8 cellular contexts compared by ENCODE assay signal in genomic region chr14:64914237-64914971, GRCh38. TPM values are rescaled to one million over a fixed set of nuclear protein-coding genes. Genes with fewer than 3 reads are reported as not detected.
DNase-seq lines count a peak whose midpoint lies in the region; ATAC-seq and TF ChIP-seq lines count a peak whose summit lies in the region.

Gene CHURC1, plus strand, starts transcription at chr14:64914455. Its CDS starts 41 bp downstream, at chr14:64914496.

- H4K91ac ChIP-seq in IMR-90 (ENCODE audit: insufficient read depth, low read depth, low read length) = peak within 1 kb of the TSS; percentile 56

- no peak within 1 kb of the TSS for H2BK20ac ChIP-seq in IMR-90 (ENCODE audit: low read depth, low read length)

- peak within 1 kb of the TSS; percentile 67 for H2AK5ac ChIP-seq in IMR-90 (ENCODE audit: low read depth, low read length)

- peak within 1 kb of the TSS; percentile 77 for H3K9ac ChIP-seq in IMR-90 (ENCODE audit: low read depth, low read length)

- CTCF ChIA-PET in IMR-90 (lab: Yijun Ruan, JAX) = no interaction called here

- peak within 1 kb of the TSS; percentile 38; the same call in 1 of the 2 replicates for H2BK120ac ChIP-seq in IMR-90 (ENCODE audit: low read depth, low read length)

- H4K5ac ChIP-seq in IMR-90 (ENCODE audit: low read depth, low read length) = peak within 1 kb of the TSS; percentile 51

- intact Hi-C loops in IMR-90 (cut with micrococcal nuclease) = loop anchor here (5.0 kb wide), 1 partner anchor 68 kb away; no protein-coding TSS in a partner anchor

- H3K18ac ChIP-seq in IMR-90 (ENCODE audit: low read depth, low read length) = peak within 1 kb of the TSS; percentile 44

- BruUV-seq in IMR-90 (replicated peaks; lab: Mats Ljungman, UMichigan) = no TSS peak

- H4K8ac ChIP-seq in IMR-90 (ENCODE audit: low read depth in 2 of 2, low read length in 2 of 2) = peak within 1 kb of the TSS; percentile 68 to 87

- peak within 1 kb of the TSS; percentile 85 for H3K23ac ChIP-seq in IMR-90 (ENCODE audit: low read depth, low read length)

- H3K79me1 ChIP-seq in IMR-90 (ENCODE audit: low read depth in 1 of 2, low read length in 2 of 2) = peaks cover 17 to 36% of the 10 kb centered on the region in 2 experiments

- H3K4me3 ChIP-seq in IMR-90 (ENCODE audit: insufficient read depth, low read depth, low read length) = peak within 1 kb of the TSS; percentile 74

- POLR2A ChIA-PET in IMR-90 (lab: Charles Lee; ENCODE audit: unreplicated experiment) = interaction anchor here (0.6 to 0.7 kb wide), 2 partner anchors 143 to 373 kb away, joined by 3 to 7 read pairs; no protein-coding TSS in a partner anchor

- DNase-seq in DMS 273 (lab: John Stamatoyannopoulos, UW; ENCODE audit: unreplicated experiment) (peak; percentile 100), IMR-90 (peak; percentile 96), OCI-M1 (lab: John Stamatoyannopoulos, UW) (peak; percentile 95), activated T-cell treated with anti-CD3 and anti-CD28 coated beads for 24 hours (ENCODE audit: low read depth) (peak; percentile 95), epidermal melanocyte (ENCODE audit: insufficient read length, low spot score) (peak; percentile 81), middle frontal gyrus (ENCODE audit: extremely low spot score, low spot score) (peak; percentile 97)
- peak; percentile 96 for DNase-seq in stimulated activated CD8-positive, alpha-beta memory T cell treated with anti-CD3 and anti-CD28 coated beads, Interleukin-2, amount 100 ng/mL, for 48 hours (ENCODE audit: low read depth in 2 of 2)

- peaks cover 8% of the 10 kb centered on the region for H3K9me1 ChIP-seq in IMR-90 (ENCODE audit: insufficient read depth, low read length)

- H2AK9ac ChIP-seq in IMR-90 (replicated peaks; ENCODE audit: low read depth, low read length, poor library complexity) = peak within 1 kb of the TSS; percentile 96

- TF ChIP-seq RAD21 in IMR-90 (IDR thresholded peaks at IDR 0.05; ENCODE audit: low read length) = no peak

- H2BK5ac ChIP-seq in IMR-90 (ENCODE audit: low read depth, low read length, poor library complexity, severe bottlenecking) = peak within 1 kb of the TSS; percentile 83

- H2BK15ac ChIP-seq in IMR-90 (ENCODE audit: low read depth, low read length) = peak within 1 kb of the TSS; percentile 38; the same call in 1 of the 3 replicates

- TF ChIP-seq CTCF in IMR-90 (conservative IDR thresholded peaks at IDR 0.05; ENCODE audit: low read depth, low read length) = no peak

- H3K36me3 ChIP-seq in IMR-90 (ENCODE audit: control insufficient read depth, insufficient read depth, low read length) = no peaks in the 10 kb centered on the region

- H3K9me3 ChIP-seq in IMR-90 (ENCODE audit: control insufficient read depth, insufficient read depth, low read length) = no peaks in the 10 kb centered on the region

- peak within 1 kb of the TSS; percentile 91 for H3K56ac ChIP-seq in IMR-90 (ENCODE audit: extremely low read depth, insufficient read depth, low read length)

- peak within 1 kb of the TSS; percentile 70 for H3K4ac ChIP-seq in IMR-90 (ENCODE audit: low read depth, low read length)

- ATAC-seq in GM21528 (IDR thresholded peaks at IDR 0.05; ENCODE audit: low FRiP score, unreplicated experiment) = peak; percentile 98
- peak; percentile 97 for ATAC-seq in IMR-90 (ENCODE audit: low read depth)

- in situ Hi-C loops in IMR-90 (cut with MboI; ENCODE audit: low sequenced_read_pairs) = loop anchor here (25.0 kb wide), 1 partner anchor 377 kb away; the partner anchor contains the start of genes HSPA2 and PPP1R36

- H3K4me2 ChIP-seq in IMR-90 (ENCODE audit: low read depth, low read length) = peak within 1 kb of the TSS; percentile 94

- peak; percentile 96 for TF ChIP-seq POLR2A in IMR-90 (IDR thresholded peaks at IDR 0.05; ENCODE audit: low read depth, low read length)

- peaks cover 4% of the 10 kb centered on the region for H3K4me1 ChIP-seq in IMR-90 (ENCODE audit: control insufficient read depth, insufficient read depth, low read length)

- 1% methylated on average over 16 of the region's 49 CpGs; no CpG with 5 or more reads in 1 of the 2 experiments for WGBS in IMR-90 (ENCODE audit: extremely low coverage in 2 of 2, insufficient read length in 1 of 2), 2 experiments

- H3K27me3 ChIP-seq in IMR-90 (ENCODE audit: control insufficient read depth, insufficient read depth, low read length) = no peaks in the 10 kb centered on the region; the same call in 1 of the 2 replicates

- peaks cover 13% of the 10 kb centered on the region for H4K20me1 ChIP-seq in IMR-90 (ENCODE audit: insufficient read depth, low read length)

- peak within 1 kb of the TSS; percentile 90 for H3K14ac ChIP-seq in IMR-90 (replicated peaks; ENCODE audit: low read depth, low read length)

- H3K27ac ChIP-seq in IMR-90 (ENCODE audit: insufficient read depth, low read length) = peak within 1 kb of the TSS; percentile 75

- dilution Hi-C loops in IMR-90 (cut with HindIII; ENCODE audit: low sequenced_read_pairs, unreplicated experiment) = no loop called here

- H2AFZ ChIP-seq in IMR-90 (replicated peaks; ENCODE audit: low read length, poor library complexity) = peak within 1 kb of the TSS; percentile 94

TF ChIP-seq in IMR-90, 13 proteins besides CTCF, POLR2A, EP300 and RAD21:
- TF ChIP-seq NFE2L2 (IDR thresholded peaks at IDR 0.05; ENCODE audit: low read depth, low read length) (no peak), SMC3 (IDR thresholded peaks at IDR 0.05; ENCODE audit: low read depth, low read length) (no peak), RCOR1 (IDR thresholded peaks at IDR 0.05; ENCODE audit: insufficient replicate concordance, low read length) (no peak), BHLHE40 (IDR thresholded peaks at IDR 0.05; ENCODE audit: low read depth, low read length) (no peak), MAZ (IDR thresholded peaks at IDR 0.05; ENCODE audit: borderline replicate concordance, low read depth, low read length) (no peak; the same call in 1 of the 2 replicates), MXI1 (IDR thresholded peaks at IDR 0.05; ENCODE audit: borderline replicate concordance, low read depth, low read length) (peak; percentile 72), RFX5 (IDR thresholded peaks at IDR 0.05; ENCODE audit: low read depth, low read length) (no peak), FOS (IDR thresholded peaks at IDR 0.05; ENCODE audit: low read depth, low read length) (no peak), CHD1 (IDR thresholded peaks at IDR 0.05; ENCODE audit: low read depth, low read length) (no peak), CEBPB (IDR thresholded peaks at IDR 0.05; ENCODE audit: low read depth, low read length) (0 out of 2 replicates have a peak, but pooled peaks have one; percentile 11), MAFK (IDR thresholded peaks at IDR 0.05; ENCODE audit: low read depth, low read length) (no peak)
- TF ChIP-seq, protein P1, sequence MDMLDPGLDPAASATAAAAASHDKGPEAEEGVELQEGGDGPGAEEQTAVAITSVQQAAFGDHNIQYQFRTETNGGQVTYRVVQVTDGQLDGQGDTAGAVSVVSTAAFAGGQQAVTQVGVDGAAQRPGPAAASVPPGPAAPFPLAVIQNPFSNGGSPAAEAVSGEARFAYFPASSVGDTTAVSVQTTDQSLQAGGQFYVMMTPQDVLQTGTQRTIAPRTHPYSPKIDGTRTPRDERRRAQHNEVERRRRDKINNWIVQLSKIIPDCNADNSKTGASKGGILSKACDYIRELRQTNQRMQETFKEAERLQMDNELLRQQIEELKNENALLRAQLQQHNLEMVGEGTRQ (IDR thresholded peaks at IDR 0.05; ENCODE audit: low read depth, low read length) = 0 out of 2 replicates have a peak, but pooled peaks have one; percentile 2
- TF ChIP-seq, protein P2, sequence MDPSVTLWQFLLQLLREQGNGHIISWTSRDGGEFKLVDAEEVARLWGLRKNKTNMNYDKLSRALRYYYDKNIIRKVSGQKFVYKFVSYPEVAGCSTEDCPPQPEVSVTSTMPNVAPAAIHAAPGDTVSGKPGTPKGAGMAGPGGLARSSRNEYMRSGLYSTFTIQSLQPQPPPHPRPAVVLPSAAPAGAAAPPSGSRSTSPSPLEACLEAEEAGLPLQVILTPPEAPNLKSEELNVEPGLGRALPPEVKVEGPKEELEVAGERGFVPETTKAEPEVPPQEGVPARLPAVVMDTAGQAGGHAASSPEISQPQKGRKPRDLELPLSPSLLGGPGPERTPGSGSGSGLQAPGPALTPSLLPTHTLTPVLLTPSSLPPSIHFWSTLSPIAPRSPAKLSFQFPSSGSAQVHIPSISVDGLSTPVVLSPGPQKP (IDR thresholded peaks at IDR 0.05; ENCODE audit: borderline replicate concordance, low read depth, low read length) = no peak
TF ChIP-seq in IMR-90: peak in this region for 3.

RNA-seq across cellular contexts. Expression of gene CHURC1, which starts in this region (rescaled TPM):
- total RNA-seq in IMR-90 (2012; rRNA removed) = 38.0 and 51.9 TPM in 2 replicates
- 65.1 and 69.5 TPM in 2 replicates for polyA plus RNA-seq in IMR-90 (2012; rRNA removed)
- polyA plus RNA-seq in IMR-90 (2012; cell fraction: cytosol; rRNA removed) = 7.7 and 33.2 TPM in 2 replicates
- 2.5 and 15.1 TPM in 2 replicates for polyA plus RNA-seq in IMR-90 (2012; cell fraction: nucleus; rRNA removed; ENCODE audit: low replicate concordance)

Comparison
In these comparisons a context has a peak if more than half of its experiments do, and no peak if none do; other contexts are left out.
1. Peak in every context shown above with its lines: DNase-seq, ATAC-seq, H3K4me3 ChIP-seq and H3K27ac ChIP-seq.